ENCODE assay signal across 2 cellular contexts in the genomic region with DNA sequence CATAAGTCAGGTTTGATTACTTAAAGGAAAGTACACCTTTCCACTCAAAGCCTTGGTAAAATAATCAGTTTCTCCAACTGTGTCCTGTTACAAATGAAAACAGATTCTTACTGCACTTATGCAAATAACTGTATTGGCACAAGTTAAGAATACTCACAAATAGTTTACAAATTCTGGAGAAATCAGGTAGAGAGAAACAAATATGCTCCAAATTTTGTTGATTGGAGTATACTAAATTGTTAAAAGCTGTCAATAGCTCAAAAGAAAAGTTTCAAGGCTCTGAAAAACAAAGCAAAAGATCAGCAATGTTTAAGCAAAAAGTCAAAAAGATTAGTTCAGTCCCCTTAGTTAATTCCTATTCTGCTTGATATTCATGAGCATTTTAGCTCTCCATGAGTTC. TPM values are rescaled to one million over a fixed set of nuclear protein-coding genes. Genes with fewer than 3 reads are reported as not detected.
"Had no signal": no experiment of that assay in that cellular context is flagged by ENCODE, and none has a peak within 500 bp of the region (broad histone marks: within the 10 kb centered on the region; RNA-seq: fewer than 3 reads in every experiment).

No MANE protein-coding gene starts in this region.

RNA-seq across cellular contexts. Expression of gene KIAA0319, which starts 24.5 kb away (rescaled TPM):
- total RNA-seq: HepG2, HT1080 had no signal
- polyA plus RNA-seq: HepG2 had no signal
